In genomic region chr16:57134982-57135381, GRCh38 we compare ENCODE assay signal across 11 cellular contexts. TPM values are rescaled to one million over a fixed set of nuclear protein-coding genes. Genes with fewer than 3 reads are reported as not detected.
DNase-seq lines count a peak whose midpoint lies in the region; ATAC-seq and TF ChIP-seq lines count a peak whose summit lies in the region.
"Had no signal": no experiment of that assay in that cellular context is flagged by ENCODE, and none has a peak within 500 bp of the region (broad histone marks: within the 10 kb centered on the region; RNA-seq: fewer than 3 reads in every experiment).

No MANE protein-coding gene starts in this region.

- H3K27ac Mint-ChIP-seq in neural progenitor cell, result peak overlapping the region; percentile 90
- H3K27ac Mint-ChIP-seq: mesothelial cell of epicardium had no signal

- H3K4me3 Mint-ChIP-seq in neural progenitor cell, result no peak overlapping the region
- H3K4me3 Mint-ChIP-seq: mesothelial cell of epicardium had no signal

- H3K36me3 Mint-ChIP-seq in neural progenitor cell, result peaks cover 12% of the 10 kb centered on the region

- H3K27me3 ChIP-seq in DND-41 (ENCODE audit: insufficient read depth, low read length, poor library complexity) (no peaks in the 10 kb centered on the region), neural progenitor cell (no peaks in the 10 kb centered on the region), body of pancreas (no peaks in the 10 kb centered on the region)
- H3K27me3 ChIP-seq: gastrocnemius medialis had no signal

- ATAC-seq in DND-41 (ENCODE audit: insufficient read depth, low read depth) (peak; percentile 53; the same call in 2 of the 3 replicates), body of pancreas (no peak)
- ATAC-seq: gastrocnemius medialis had no signal

- H3K36me3 ChIP-seq in DND-41 (ENCODE audit: insufficient read depth, low read length), result no peaks in the 10 kb centered on the region
- no peaks in the 10 kb centered on the region for H3K36me3 ChIP-seq in neural progenitor cell
- no peaks in the 10 kb centered on the region for H3K36me3 ChIP-seq in body of pancreas (replicated peaks in 1 of 2; ENCODE audit: insufficient read depth in 1 of 2, low read depth in 2 of 2)
- H3K36me3 ChIP-seq: gastrocnemius medialis had no signal

- no peaks in the 10 kb centered on the region for H3K4me1 ChIP-seq in DND-41 (ENCODE audit: insufficient read depth, low read length)
- H3K4me1 ChIP-seq in neural progenitor cell, result peaks cover 17% of the 10 kb centered on the region
- no peaks in the 10 kb centered on the region for H3K4me1 ChIP-seq in body of pancreas
- H3K4me1 ChIP-seq: gastrocnemius medialis had no signal

- whole genome bisulfite sequencing in body of pancreas, 2 donors, result 76 to 79% methylated on average over 2 of the region's 2 CpGs

- no peaks in the 10 kb centered on the region for H3K79me2 ChIP-seq in DND-41 (ENCODE audit: insufficient read depth, low read length)
- no peaks in the 10 kb centered on the region for H3K79me2 ChIP-seq in neural progenitor cell (ENCODE audit: low read depth)

- no peaks in the 10 kb centered on the region for H3F3A ChIP-seq in neural progenitor cell (ENCODE audit: low read depth)

- DNase-seq in DND-41 (no peak), NCI-H510A treated with DMSO at 0.1 percent for 48 hours (lab: John Stamatoyannopoulos, UW) (peak; percentile 60), neural progenitor cell (ENCODE audit: low spot score) (no peak), body of pancreas (no peak), cerebellum (ENCODE audit: low spot score) (no peak), GM10266 (ENCODE audit: extremely low spot score) (no peak), GM20000 (ENCODE audit: low spot score) (no peak)
- DNase-seq in activated effector memory CD4-positive, alpha-beta T cell treated with Interleukin-2 at 50 U/mL for 16 hours, result peak; percentile 27
- DNase-seq: EL, gastrocnemius medialis had no signal

- H2AFZ ChIP-seq in DND-41 (ENCODE audit: low read depth, low read length) (no peak overlapping the region), neural progenitor cell (replicated peaks) (no peak overlapping the region)

- H3K4me1 Mint-ChIP-seq in neural progenitor cell, result peaks cover 53% of the 10 kb centered on the region

- H3K9me3 ChIP-seq in DND-41 (ENCODE audit: insufficient read depth, low read length, severe bottlenecking) (no peaks in the 10 kb centered on the region), neural progenitor cell (ENCODE audit: low read depth) (no peaks in the 10 kb centered on the region), body of pancreas (no peaks in the 10 kb centered on the region)
- H3K9me3 ChIP-seq: gastrocnemius medialis had no signal

- no peak for TF ChIP-seq CTCF in DND-41 (IDR thresholded peaks at IDR 0.05; ENCODE audit: borderline replicate concordance, extremely low read depth, low read length, poor library complexity, severe bottlenecking)
- TF ChIP-seq CTCF in neural progenitor cell (IDR thresholded peaks at IDR 0.05), result no peak
- TF ChIP-seq CTCF in body of pancreas (IDR thresholded peaks at IDR 0.05), result no peak
- no peak for TF ChIP-seq CTCF in GM10266 (IDR thresholded peaks at IDR 0.05; ENCODE audit: control insufficient read depth, insufficient read depth, low read depth, missing control alignments)
- TF ChIP-seq CTCF in GM20000 (IDR thresholded peaks at IDR 0.05; ENCODE audit: extremely low read depth, missing control alignments), result no peak

- no peak for TF ChIP-seq POLR2A in body of pancreas (IDR thresholded peaks at IDR 0.05)

- H3K9ac ChIP-seq in DND-41 (ENCODE audit: low read depth, low read length) (no peak overlapping the region), neural progenitor cell (no peak overlapping the region)

- no peak overlapping the region for H3K4me3 ChIP-seq in DND-41 (ENCODE audit: low read depth in 1 of 2, low read length in 2 of 2)
- no peak overlapping the region for H3K4me3 ChIP-seq in neural progenitor cell
- H3K4me3 ChIP-seq in body of pancreas, result no peak overlapping the region
- H3K4me3 ChIP-seq: gastrocnemius medialis had no signal

- H3K27me3 Mint-ChIP-seq in neural progenitor cell (ENCODE audit: insufficient read depth, low read depth), result peaks cover 2% of the 10 kb centered on the region

- intact Hi-C loops in body of pancreas (cut with DNase I), result no loop called here

- H3K4me2 ChIP-seq in DND-41 (ENCODE audit: insufficient read depth, low read length) (no peak overlapping the region), neural progenitor cell (no peak overlapping the region)

- no peaks in the 10 kb centered on the region for H4K20me1 ChIP-seq in DND-41 (ENCODE audit: insufficient read depth, low read length)
- H4K20me1 ChIP-seq in neural progenitor cell (ENCODE audit: low read depth), result no peaks in the 10 kb centered on the region

- H3K27ac ChIP-seq in DND-41 (ENCODE audit: low read length), result no peak overlapping the region
- H3K27ac ChIP-seq in neural progenitor cell, result no peak overlapping the region
- no peak overlapping the region for H3K27ac ChIP-seq in body of pancreas
- H3K27ac ChIP-seq: gastrocnemius medialis had no signal

- no peaks in the 10 kb centered on the region for H3K9me3 Mint-ChIP-seq in neural progenitor cell
- H3K9me3 Mint-ChIP-seq: mesothelial cell of epicardium had no signal

RNA-seq across cellular contexts. Expression of gene CPNE2, which starts 42.6 kb away (rescaled TPM):
- total RNA-seq in neural progenitor cell (ENCODE audit: low replicate concordance) (19.8 and 26.9 TPM in 2 replicates), body of pancreas (10 to 100 TPM in 1 of 2 donors, 1 to 10 TPM in 1; 8.8 to 16.5 TPM), cerebellum (42.8 TPM)

RNA-seq across cellular contexts. Expression of gene PSME3IP1, which starts 50.9 kb away (rescaled TPM):
- 106 and 184 TPM in 2 replicates for total RNA-seq in neural progenitor cell (ENCODE audit: low replicate concordance)
- total RNA-seq in body of pancreas, result 10 to 100 TPM; 26.7 to 32.9 TPM
- 66.1 TPM for total RNA-seq in cerebellum

RNA-seq across cellular contexts. Expression of gene RSPRY1, which starts 51.1 kb away (rescaled TPM):
- 46.6 and 49.2 TPM in 2 replicates for total RNA-seq in neural progenitor cell (ENCODE audit: low replicate concordance)
- total RNA-seq in body of pancreas, result 10 to 100 TPM; 13.8 to 31.4 TPM
- 61.0 TPM for total RNA-seq in cerebellum

Comparison
In these comparisons a context has a peak if more than half of its experiments do, and no peak if none do; other contexts are left out.
1. DNase-seq: peak in NCI-H510A treated with DMSO at 0.1 percent for 48 hours (single experiment) and activated effector memory CD4-positive, alpha-beta T cell treated with Interleukin-2 at 50 U/mL for 16 hours (single experiment); none in DND-41 (single experiment), neural progenitor cell (single experiment), body of pancreas (0 of 4), cerebellum (single experiment), GM10266 (single experiment) and GM20000 (single experiment).